Comparison of ENCODE assay signal across 11 cellular contexts in the genomic region with DNA sequence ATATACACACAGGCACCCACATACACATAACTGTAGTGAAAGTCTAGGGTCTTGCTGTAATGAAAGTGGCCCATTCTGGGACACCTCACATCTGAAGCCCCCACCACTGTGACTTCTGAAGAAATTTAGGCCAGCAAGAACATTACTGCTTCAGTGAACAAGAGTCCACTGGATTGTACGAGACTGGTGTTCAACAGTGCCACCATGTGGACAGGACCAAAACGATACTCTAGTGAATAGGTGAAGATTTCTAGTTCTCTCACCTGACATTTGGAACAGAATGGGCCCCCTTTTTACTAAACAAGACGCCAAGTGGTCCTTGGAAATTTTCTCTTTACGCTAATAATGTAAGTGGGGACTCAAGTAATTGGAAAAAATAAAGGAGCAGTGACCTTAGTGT.
DNase-seq lines count a peak whose midpoint lies in the region; ATAC-seq and TF ChIP-seq lines count a peak whose summit lies in the region.
"Had no signal": no experiment of that assay in that cellular context is flagged by ENCODE, and none has a peak within 500 bp of the region (broad histone marks: within the 10 kb centered on the region; RNA-seq: fewer than 3 reads in every experiment).

No MANE protein-coding gene starts in this region.

- H3K36me3 ChIP-seq in right lobe of liver (no peaks in the 10 kb centered on the region), tibial nerve (no peaks in the 10 kb centered on the region)
- H3K36me3 ChIP-seq: sigmoid colon had no signal

- no peaks in the 10 kb centered on the region for H3K27me3 Mint-ChIP-seq in HFFc6 (ENCODE audit: insufficient read depth)
- H3K27me3 Mint-ChIP-seq in WTC11 (ENCODE audit: low read depth) = peaks cover 3% of the 10 kb centered on the region

- H3K4me1 ChIP-seq in right lobe of liver (no peaks in the 10 kb centered on the region), tibial nerve (no peaks in the 10 kb centered on the region)
- H3K4me1 ChIP-seq: sigmoid colon had no signal

- ATAC-seq in WTC11 (peak; percentile 70), right lobe of liver (peak in 1 of 4 donors; percentile 53)

- WGBS in right lobe of liver (ENCODE audit: insufficient coverage, low coverage, low lambda C conversion rate, missing lambda C conversion rate) = 80% methylated on average over 4 of the region's 4 CpGs
- 70 to 75% methylated on average over 4 of the region's 4 CpGs for WGBS in tibial nerve, 2 donors

- H3K27me3 ChIP-seq in right lobe of liver = no peaks in the 10 kb centered on the region
- H3K27me3 ChIP-seq in tibial nerve = no peaks in the 10 kb centered on the region
- H3K27me3 ChIP-seq: sigmoid colon had no signal

- intact Hi-C loops in right lobe of liver (cut with DNase I) = no loop called here

- H3K4me3 ChIP-seq in right lobe of liver (no peak overlapping the region), tibial nerve (no peak overlapping the region)
- H3K4me3 ChIP-seq: sigmoid colon had no signal

- no peak for TF ChIP-seq EP300 in tibial nerve (IDR thresholded peaks at IDR 0.05)

- H3K4me1 Mint-ChIP-seq in HFFc6 (ENCODE audit: low read depth) = no peaks in the 10 kb centered on the region
- peaks cover 4% of the 10 kb centered on the region; the same call in 1 of the 2 replicates for H3K4me1 Mint-ChIP-seq in WTC11

- no peak for TF ChIP-seq POLR2A in right lobe of liver (IDR thresholded peaks at IDR 0.05)
- no peak for TF ChIP-seq POLR2A in tibial nerve (IDR thresholded peaks at IDR 0.05)

- POLR2A ChIA-PET in WTC11 (lab: Charles Lee) = no interaction called here

- H3K36me3 Mint-ChIP-seq in HFFc6 (ENCODE audit: low read depth) = no peaks in the 10 kb centered on the region
- peaks cover 8% of the 10 kb centered on the region for H3K36me3 Mint-ChIP-seq in WTC11

- H3K4me3 Mint-ChIP-seq in HFFc6 (no peak overlapping the region), WTC11 (no peak overlapping the region)

- H3K9me3 Mint-ChIP-seq in HFFc6 (peaks cover 53% of the 10 kb centered on the region), WTC11 (peaks cover 25% of the 10 kb centered on the region)

- H3K27ac ChIP-seq in right lobe of liver = no peak overlapping the region
- H3K27ac ChIP-seq in tibial nerve = no peak overlapping the region
- H3K27ac ChIP-seq: sigmoid colon had no signal

- DNase-seq in NCI-H2227 (lab: John Stamatoyannopoulos, UW; ENCODE audit: unreplicated experiment) = peak; percentile 23
- DNase-seq in NCI-H2227 treated with DMSO at 0.1 percent for 48 hours (lab: John Stamatoyannopoulos, UW) = no peak
- no peak for DNase-seq in HFFc6
- DNase-seq in WTC11 (ENCODE audit: low spot score) = peak; percentile 63
- DNase-seq in right lobe of liver = no peak
- no peak for DNase-seq in HCEC 1CT
- DNase-seq in activated effector memory CD4-positive, alpha-beta T cell treated with anti-CD3 and anti-CD28 coated beads, Interleukin-2, amount 50 U/mL, for 16 hours = no peak
- DNase-seq in tibial nerve (ENCODE audit: low spot score in 2 of 2) = no peak
- DNase-seq: activated CD4-positive, alpha-beta T cell treated with anti-CD3 and anti-CD28 coated beads for 4 hours; IMR-90; sigmoid colon had no signal

- H3K9me3 ChIP-seq in right lobe of liver (no peaks in the 10 kb centered on the region), tibial nerve (peaks cover 0 to 35% (median 2%) of the 10 kb centered on the region in 4 donors)

- H3K27ac Mint-ChIP-seq in HFFc6 = no peak overlapping the region
- no peak overlapping the region for H3K27ac Mint-ChIP-seq in WTC11

- CTCF ChIA-PET in WTC11 (lab: Charles Lee) = interaction anchor here (0.7 kb wide), 1 partner anchor 264 kb away, joined by 3 read pairs; no protein-coding TSS in a partner anchor

- TF ChIP-seq CTCF in HFFc6 (IDR thresholded peaks at IDR 0.05) (peak; percentile 53; the same call in 1 of the 2 replicates), WTC11 (IDR thresholded peaks at IDR 0.05) (peak; percentile 51), right lobe of liver (IDR thresholded peaks at IDR 0.05) (peak; percentile 8 to 29 (median 14)), tibial nerve (IDR thresholded peaks at IDR 0.05) (no peak)

TF ChIP-seq in WTC11, 78 proteins besides CTCF, POLR2A, EP300 and RAD21:
- no peak for TF ChIP-seq CBFB (CRISPR knock-in tag; IDR thresholded peaks at IDR 0.05; ENCODE audit: low read depth)
- TF ChIP-seq, protein P1, sequence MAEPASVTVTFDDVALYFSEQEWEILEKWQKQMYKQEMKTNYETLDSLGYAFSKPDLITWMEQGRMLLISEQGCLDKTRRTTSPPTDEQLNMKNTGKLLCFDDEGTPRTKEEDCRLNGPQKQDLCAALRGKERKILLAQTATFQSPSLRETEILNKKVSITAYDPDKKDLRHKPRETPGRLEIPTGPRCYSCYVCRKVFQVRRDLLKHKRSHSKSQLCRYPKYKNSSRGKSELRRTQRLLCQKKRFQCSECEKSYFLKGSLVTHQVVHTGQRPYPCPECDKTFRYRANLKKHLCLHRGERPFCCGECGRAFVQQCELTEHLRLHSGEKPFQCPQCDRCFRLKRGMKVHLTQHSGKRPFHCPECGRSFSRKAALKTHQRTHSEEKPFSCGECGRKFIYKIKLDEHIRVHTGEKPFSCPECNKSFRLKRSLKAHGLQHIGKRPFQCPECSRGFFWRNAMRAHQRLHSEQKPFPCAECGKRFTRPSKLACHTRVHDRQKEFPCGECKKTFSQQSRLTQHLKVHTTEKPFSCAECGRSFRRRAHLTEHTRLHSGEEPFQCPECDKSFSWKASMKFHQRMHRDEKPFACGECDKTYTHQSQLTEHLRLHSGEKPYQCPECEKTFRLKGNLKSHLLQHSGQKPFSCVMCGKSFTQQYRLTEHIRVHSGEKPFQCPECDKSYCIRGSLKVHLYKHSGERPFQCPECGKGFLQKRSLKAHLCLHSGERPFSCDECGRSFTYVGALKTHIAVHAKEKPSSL (CRISPR knock-in tag; conservative IDR thresholded peaks at IDR 0.05) = no peak
TF ChIP-seq in WTC11: peak in this region for 0.

Comparison
In these comparisons a context has a peak if more than half of its experiments do, and no peak if none do; other contexts are left out.
1. DNase-seq: peak in NCI-H2227 (single experiment) and WTC11 (single experiment); none in NCI-H2227 treated with DMSO at 0.1 percent for 48 hours (single experiment), HFFc6 (single experiment), right lobe of liver (0 of 3), HCEC 1CT (single experiment), activated effector memory CD4-positive, alpha-beta T cell treated with anti-CD3 and anti-CD28 coated beads, Interleukin-2, amount 50 U/mL, for 16 hours (single experiment) and tibial nerve (0 of 2).
2. CTCF ChIP-seq: peak in HFFc6 (single experiment), WTC11 (single experiment) and right lobe of liver (4 of 4); none in tibial nerve (0 of 5).